In the genomic region with DNA sequence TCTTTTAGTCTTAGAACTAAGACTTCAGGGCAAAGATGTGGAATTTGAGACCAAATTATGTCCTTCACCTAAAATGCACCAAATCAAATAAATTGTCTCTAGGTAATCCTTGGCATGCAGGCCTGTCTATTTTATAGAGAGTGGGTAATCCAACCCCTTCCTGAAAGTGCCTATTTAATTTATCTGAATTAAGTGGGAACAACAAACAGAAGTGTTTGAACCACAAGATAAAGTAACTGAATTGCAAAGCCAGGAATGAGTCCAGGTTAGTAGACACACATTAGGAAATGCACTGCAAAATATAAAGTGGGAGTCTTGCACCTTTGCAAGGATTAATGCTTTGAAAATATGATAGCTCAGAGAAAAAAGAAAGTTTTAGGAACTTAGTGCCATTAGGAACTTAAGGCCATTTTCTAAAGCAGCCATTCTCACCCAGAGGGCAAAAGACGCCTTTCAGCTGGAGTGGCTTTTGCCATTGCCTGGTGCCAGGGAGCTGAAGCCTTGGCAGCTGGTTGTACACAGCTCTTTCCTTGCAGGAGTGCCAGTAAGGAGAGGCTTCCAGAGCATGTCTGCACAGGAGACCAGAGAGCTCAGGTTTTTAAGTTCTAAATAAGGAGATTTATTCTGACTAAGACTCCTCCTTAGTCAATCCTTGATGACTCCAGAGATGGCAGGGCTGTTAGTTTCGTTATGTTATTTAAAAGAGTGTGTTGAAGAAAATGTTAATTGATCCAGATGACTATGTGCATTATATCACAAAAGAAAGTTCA, we compare ENCODE assay signal across 12 cellular contexts.
DNase-seq lines count a peak whose midpoint lies in the region; ATAC-seq and TF ChIP-seq lines count a peak whose summit lies in the region.
"Had no signal": no experiment of that assay in that cellular context is flagged by ENCODE, and none has a peak within 500 bp of the region (broad histone marks: within the 10 kb centered on the region; RNA-seq: fewer than 3 reads in every experiment).

No MANE protein-coding gene starts in this region.

- H3K4me1 Mint-ChIP-seq in activated CD8-positive, alpha-beta memory T cell treated with anti-CD3 and anti-CD28 coated beads, Interleukin-2, amount 10 ng/mL, durations not matched to agents 7 days and 5 days: peaks cover 39% of the 10 kb centered on the region
- H3K4me1 Mint-ChIP-seq in stimulated activated naive CD8-positive, alpha-beta T cell treated with anti-CD3 and anti-CD28 coated beads, Interleukin-15, amount 100 ng/mL, for 72 hours: peaks cover 14% of the 10 kb centered on the region
- H3K4me1 Mint-ChIP-seq in WTC11: peaks cover 15% of the 10 kb centered on the region

- H3K27me3 Mint-ChIP-seq in activated CD8-positive, alpha-beta memory T cell treated with anti-CD3 and anti-CD28 coated beads, Interleukin-2, amount 10 ng/mL, durations not matched to agents 7 days and 5 days: no peaks in the 10 kb centered on the region
- H3K27me3 Mint-ChIP-seq in stimulated activated naive CD8-positive, alpha-beta T cell treated with anti-CD3 and anti-CD28 coated beads, Interleukin-15, amount 100 ng/mL, for 72 hours: peaks cover 8% of the 10 kb centered on the region
- no peaks in the 10 kb centered on the region; the same call in 1 of the 2 replicates for H3K27me3 Mint-ChIP-seq in WTC11 (ENCODE audit: low read depth)

- CTCF ChIA-PET in activated CD8-positive, alpha-beta memory T cell treated with anti-CD3 and anti-CD28 coated beads, Interleukin-2, amount 10 ng/mL, durations not matched to agents 7 days and 5 days (lab: Charles Lee): no interaction called here
- CTCF ChIA-PET in RWPE1 (lab: Yijun Ruan, JAX) (interaction anchor here (0.6 to 0.8 kb wide), 2 partner anchors 25 to 152 kb away, joined by 3 to 4 read pairs; partner anchors contain the start of gene ELL2), WTC11 (lab: Charles Lee) (no interaction called here)

- ATAC-seq in activated CD8-positive, alpha-beta memory T cell treated with anti-CD3 and anti-CD28 coated beads, Interleukin-2, amount 10 ng/mL, durations not matched to agents 7 days and 5 days: peak; percentile 57
- ATAC-seq in foreskin keratinocyte (peak; percentile 94), HG02588 (IDR thresholded peaks at IDR 0.05; ENCODE audit: unreplicated experiment) (no peak), GM18519 (IDR thresholded peaks at IDR 0.05; ENCODE audit: low FRiP score, unreplicated experiment) (no peak), WTC11 (no peak)
- peak; percentile 34 for ATAC-seq in stimulated activated naive CD8-positive, alpha-beta T cell treated with anti-CD3 and anti-CD28 coated beads, Interleukin-15, amount 100 ng/mL, for 72 hours
- ATAC-seq: K562 had no signal

- H3K27ac Mint-ChIP-seq in activated CD8-positive, alpha-beta memory T cell treated with anti-CD3 and anti-CD28 coated beads, Interleukin-2, amount 10 ng/mL, durations not matched to agents 7 days and 5 days: no peak overlapping the region
- H3K27ac Mint-ChIP-seq in stimulated activated naive CD8-positive, alpha-beta T cell treated with anti-CD3 and anti-CD28 coated beads, Interleukin-15, amount 100 ng/mL, for 72 hours: peak overlapping the region in 1 of 2 donors; percentile 80
- H3K27ac Mint-ChIP-seq in WTC11: no peak overlapping the region

- no peaks in the 10 kb centered on the region for H3K27me3 ChIP-seq in foreskin keratinocyte

- POLR2A ChIA-PET in RWPE1 (lab: Yijun Ruan, JAX; ENCODE audit: low non-redundant PET) (interaction anchor here (0.6 kb wide), 1 partner anchor 19 kb away, joined by 3 read pairs; no protein-coding TSS in a partner anchor), WTC11 (lab: Charles Lee) (no interaction called here)

- H3K9me3 Mint-ChIP-seq in activated CD8-positive, alpha-beta memory T cell treated with anti-CD3 and anti-CD28 coated beads, Interleukin-2, amount 10 ng/mL, durations not matched to agents 7 days and 5 days (ENCODE audit: low read depth): no peaks in the 10 kb centered on the region
- H3K9me3 Mint-ChIP-seq in stimulated activated naive CD8-positive, alpha-beta T cell treated with anti-CD3 and anti-CD28 coated beads, Interleukin-15, amount 100 ng/mL, for 72 hours: no peaks in the 10 kb centered on the region
- H3K9me3 Mint-ChIP-seq in WTC11: peaks cover 8% of the 10 kb centered on the region

- TF ChIP-seq CTCF in RWPE1 (conservative IDR thresholded peaks at IDR 0.05; ENCODE audit: low read depth): no peak
- TF ChIP-seq CTCF in foreskin keratinocyte (conservative IDR thresholded peaks at IDR 0.05): peak; percentile 1
- no peak for TF ChIP-seq CTCF in WTC11 (IDR thresholded peaks at IDR 0.05)

- H3K4me1 ChIP-seq in foreskin keratinocyte: peaks cover 44% of the 10 kb centered on the region

- H3K4me3 Mint-ChIP-seq in activated CD8-positive, alpha-beta memory T cell treated with anti-CD3 and anti-CD28 coated beads, Interleukin-2, amount 10 ng/mL, durations not matched to agents 7 days and 5 days: no peak overlapping the region
- no peak overlapping the region for H3K4me3 Mint-ChIP-seq in stimulated activated naive CD8-positive, alpha-beta T cell treated with anti-CD3 and anti-CD28 coated beads, Interleukin-15, amount 100 ng/mL, for 72 hours
- H3K4me3 Mint-ChIP-seq in WTC11: no peak overlapping the region

- no peak for DNase-seq in activated CD8-positive, alpha-beta memory T cell treated with anti-CD3 and anti-CD28 coated beads, Interleukin-2, amount 10 ng/mL, durations not matched to agents 7 days and 5 days
- DNase-seq in activated CD8-positive, alpha-beta memory T cell treated with anti-CD3 and anti-CD28 coated beads for 24 hours: no peak
- DNase-seq in RWPE1 (ENCODE audit: low spot score) (peak; percentile 94), foreskin keratinocyte (peak; percentile 78 to 90), WTC11 (ENCODE audit: low spot score) (no peak)
- DNase-seq in stimulated activated naive CD8-positive, alpha-beta T cell treated with anti-CD3 and anti-CD28 coated beads, Interleukin-15, amount 100 ng/mL, for 72 hours: no peak
- DNase-seq: glutamatergic neuron, NCI-H1694, SW 1271 had no signal

- no peaks in the 10 kb centered on the region for H3K36me3 Mint-ChIP-seq in activated CD8-positive, alpha-beta memory T cell treated with anti-CD3 and anti-CD28 coated beads, Interleukin-2, amount 10 ng/mL, durations not matched to agents 7 days and 5 days
- H3K36me3 Mint-ChIP-seq in WTC11: peaks cover 7% of the 10 kb centered on the region

- peak overlapping the region; percentile 83 for H3K27ac ChIP-seq in RWPE1
- peak overlapping the region; percentile 93 for H3K27ac ChIP-seq in foreskin keratinocyte

TF ChIP-seq in WTC11, 78 proteins besides CTCF, POLR2A, EP300 and RAD21 (continues in another document):
- TF ChIP-seq, protein P1, sequence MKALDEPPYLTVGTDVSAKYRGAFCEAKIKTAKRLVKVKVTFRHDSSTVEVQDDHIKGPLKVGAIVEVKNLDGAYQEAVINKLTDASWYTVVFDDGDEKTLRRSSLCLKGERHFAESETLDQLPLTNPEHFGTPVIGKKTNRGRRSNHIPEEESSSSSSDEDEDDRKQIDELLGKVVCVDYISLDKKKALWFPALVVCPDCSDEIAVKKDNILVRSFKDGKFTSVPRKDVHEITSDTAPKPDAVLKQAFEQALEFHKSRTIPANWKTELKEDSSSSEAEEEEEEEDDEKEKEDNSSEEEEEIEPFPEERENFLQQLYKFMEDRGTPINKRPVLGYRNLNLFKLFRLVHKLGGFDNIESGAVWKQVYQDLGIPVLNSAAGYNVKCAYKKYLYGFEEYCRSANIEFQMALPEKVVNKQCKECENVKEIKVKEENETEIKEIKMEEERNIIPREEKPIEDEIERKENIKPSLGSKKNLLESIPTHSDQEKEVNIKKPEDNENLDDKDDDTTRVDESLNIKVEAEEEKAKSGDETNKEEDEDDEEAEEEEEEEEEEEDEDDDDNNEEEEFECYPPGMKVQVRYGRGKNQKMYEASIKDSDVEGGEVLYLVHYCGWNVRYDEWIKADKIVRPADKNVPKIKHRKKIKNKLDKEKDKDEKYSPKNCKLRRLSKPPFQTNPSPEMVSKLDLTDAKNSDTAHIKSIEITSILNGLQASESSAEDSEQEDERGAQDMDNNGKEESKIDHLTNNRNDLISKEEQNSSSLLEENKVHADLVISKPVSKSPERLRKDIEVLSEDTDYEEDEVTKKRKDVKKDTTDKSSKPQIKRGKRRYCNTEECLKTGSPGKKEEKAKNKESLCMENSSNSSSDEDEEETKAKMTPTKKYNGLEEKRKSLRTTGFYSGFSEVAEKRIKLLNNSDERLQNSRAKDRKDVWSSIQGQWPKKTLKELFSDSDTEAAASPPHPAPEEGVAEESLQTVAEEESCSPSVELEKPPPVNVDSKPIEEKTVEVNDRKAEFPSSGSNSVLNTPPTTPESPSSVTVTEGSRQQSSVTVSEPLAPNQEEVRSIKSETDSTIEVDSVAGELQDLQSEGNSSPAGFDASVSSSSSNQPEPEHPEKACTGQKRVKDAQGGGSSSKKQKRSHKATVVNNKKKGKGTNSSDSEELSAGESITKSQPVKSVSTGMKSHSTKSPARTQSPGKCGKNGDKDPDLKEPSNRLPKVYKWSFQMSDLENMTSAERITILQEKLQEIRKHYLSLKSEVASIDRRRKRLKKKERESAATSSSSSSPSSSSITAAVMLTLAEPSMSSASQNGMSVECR (CRISPR knock-in tag; IDR thresholded peaks at IDR 0.05; ENCODE audit: borderline replicate concordance): no peak
- TF ChIP-seq SP1 (CRISPR knock-in tag; conservative IDR thresholded peaks at IDR 0.05) (no peak), ZSCAN18 (CRISPR knock-in tag; IDR thresholded peaks at IDR 0.05) (no peak), NFYB (CRISPR knock-in tag; conservative IDR thresholded peaks at IDR 0.05; ENCODE audit: low read depth) (no peak)

Comparison
In these comparisons a context has a peak if more than half of its experiments do, and no peak if none do; other contexts are left out.
1. ATAC-seq: peak in activated CD8-positive, alpha-beta memory T cell treated with anti-CD3 and anti-CD28 coated beads, Interleukin-2, amount 10 ng/mL, durations not matched to agents 7 days and 5 days (single experiment), foreskin keratinocyte (single experiment) and stimulated activated naive CD8-positive, alpha-beta T cell treated with anti-CD3 and anti-CD28 coated beads, Interleukin-15, amount 100 ng/mL, for 72 hours (single experiment); none in HG02588 (single experiment), GM18519 (single experiment) and WTC11 (single experiment).
2. DNase-seq: peak in RWPE1 (single experiment) and foreskin keratinocyte (2 of 2); none in activated CD8-positive, alpha-beta memory T cell treated with anti-CD3 and anti-CD28 coated beads, Interleukin-2, amount 10 ng/mL, durations not matched to agents 7 days and 5 days (single experiment), activated CD8-positive, alpha-beta memory T cell treated with anti-CD3 and anti-CD28 coated beads for 24 hours (single experiment), stimulated activated naive CD8-positive, alpha-beta T cell treated with anti-CD3 and anti-CD28 coated beads, Interleukin-15, amount 100 ng/mL, for 72 hours (0 of 2) and WTC11 (single experiment).